24 cellular contexts compared by ENCODE assay signal in the genomic region with DNA sequence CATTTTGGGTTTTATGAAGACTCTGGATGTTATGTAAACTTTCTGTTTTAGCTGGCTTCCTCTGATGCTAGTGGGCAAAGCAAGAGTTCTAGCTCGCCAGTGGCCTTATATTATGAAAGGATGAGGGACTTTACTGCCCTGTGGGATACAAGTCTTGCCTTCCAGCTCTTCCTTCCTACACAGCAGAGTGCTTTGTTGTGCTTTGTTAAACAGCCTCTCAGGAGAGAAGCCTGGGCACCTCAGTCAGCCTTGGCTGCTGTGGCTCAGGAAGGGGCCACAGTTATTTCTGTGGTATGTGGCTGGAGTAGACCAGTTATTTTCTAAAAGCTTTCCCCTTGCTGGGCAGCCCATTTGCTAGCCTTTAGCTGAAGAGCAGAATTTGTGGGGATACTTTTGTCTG.
"Had no signal": no experiment of that assay in that cellular context is flagged by ENCODE, and none has a peak within 500 bp of the region (broad histone marks: within the 10 kb centered on the region; RNA-seq: fewer than 3 reads in every experiment).

No MANE protein-coding gene starts in this region.

- H3K4me3 Mint-ChIP-seq: activated CD8-positive, alpha-beta T cell treated with anti-CD3 and anti-CD28 coated beads, Interleukin-2, amount 10 ng/mL, durations not matched to agents 7 days and 5 days; activated naive CD4-positive, alpha-beta T cell treated with anti-CD3 and anti-CD28 coated beads, Interleukin-2, amount 50 U/mL, for 24 hours; T-helper 1 cell treated with Interleukin-12 subunit alpha and Interleukin-12 subunit beta and Interleukin-4 antibody, amounts not matched to agents 30 μg/mL and 1 μg/mL, for 36 hours had no signal

- H3K27me3 Mint-ChIP-seq: activated naive CD4-positive, alpha-beta T cell treated with anti-CD3 and anti-CD28 coated beads, Interleukin-2, amount 50 U/mL, for 24 hours had no signal

- H3K27ac Mint-ChIP-seq: activated CD8-positive, alpha-beta T cell treated with anti-CD3 and anti-CD28 coated beads, Interleukin-2, amount 10 ng/mL, durations not matched to agents 7 days and 5 days; activated naive CD4-positive, alpha-beta T cell treated with anti-CD3 and anti-CD28 coated beads, Interleukin-2, amount 50 U/mL, for 24 hours; T-helper 1 cell treated with Interleukin-12 subunit alpha and Interleukin-12 subunit beta and Interleukin-4 antibody, amounts not matched to agents 30 μg/mL and 1 μg/mL, for 36 hours had no signal

- H3K9me3 ChIP-seq: SJSA1 had no signal

- H3K27me3 ChIP-seq: brain microvascular endothelial cell, cardiac muscle cell, SJSA1 had no signal

- ATAC-seq: activated CD8-positive, alpha-beta T cell treated with anti-CD3 and anti-CD28 coated beads, Interleukin-2, amount 10 ng/mL, durations not matched to agents 7 days and 5 days; PC-3 had no signal

- H3K36me3 ChIP-seq: brain microvascular endothelial cell, cardiac muscle cell, SJSA1 had no signal

- H3K27ac ChIP-seq: brain microvascular endothelial cell, cardiac muscle cell, SJSA1 had no signal

- H3K4me3 ChIP-seq: cardiac muscle cell, SJSA1 had no signal

- DNase-seq: activated CD4-positive, alpha-beta T cell treated with anti-CD3 and anti-CD28 coated beads for 48 hours; activated CD4-positive, alpha-beta T cell treated with anti-CD3 and anti-CD28 coated beads, Interleukin-2, amount 50 U/mL, for 4 hours; activated CD4-positive, CD25-positive, alpha-beta regulatory T cell treated with anti-CD3 and anti-CD28 coated beads, Interleukin-2, amount 50 U/mL, for 72 hours; activated CD8-positive, alpha-beta memory T cell treated with anti-CD3 and anti-CD28 coated beads, Interleukin-2, amount 50 U/mL, for 48 hours; activated CD8-positive, alpha-beta T cell treated with anti-CD3 and anti-CD28 coated beads, Interleukin-2, amount 10 ng/mL, durations not matched to agents 7 days and 5 days; activated naive CD4-positive, alpha-beta T cell; activated T-cell treated with anti-CD3 and anti-CD28 coated beads, Interleukin-2, amount 50 U/mL, for 1 hour; amygdala; brain microvascular endothelial cell; Kasumi-1; KBM-7; NCI-H1105 treated with DMSO at 0.1 percent for 48 hours; NCI-H1436 treated with DMSO at 0.1 percent for 48 hours; NCI-H1930; NCI-H2171; NCI-H226; NCI-H510A treated with DMSO at 0.1 percent for 48 hours; NCI-H69; PC-3; SHP77 had no signal
